19 cellular contexts compared by ENCODE assay signal in the genomic region with DNA sequence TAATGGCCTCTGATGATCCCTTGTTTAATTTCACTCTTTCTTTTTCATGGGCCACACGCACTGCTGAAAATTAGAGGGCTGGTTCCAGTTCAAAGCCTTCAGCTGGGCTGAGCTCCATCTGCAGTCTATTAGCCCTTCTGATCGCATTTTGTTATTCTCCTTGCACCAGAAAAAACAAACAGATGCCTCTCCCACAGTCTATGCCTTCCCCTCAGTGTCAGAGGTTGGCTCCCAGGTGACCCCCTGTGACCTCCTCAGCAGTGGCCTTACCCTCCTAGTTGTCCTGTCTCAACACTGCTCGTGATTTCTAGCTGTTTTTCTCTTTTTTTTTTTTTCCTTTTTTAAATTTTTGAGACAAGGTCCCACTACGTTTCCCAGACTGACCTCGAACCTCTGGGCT.
"Had no signal": no experiment of that assay in that cellular context is flagged by ENCODE, and none has a peak within 500 bp of the region (broad histone marks: within the 10 kb centered on the region; RNA-seq: fewer than 3 reads in every experiment).

No MANE protein-coding gene starts in this region.

- ATAC-seq: activated CD8-positive, alpha-beta T cell treated with anti-CD3 and anti-CD28 coated beads, Interleukin-2, amount 10 ng/mL, durations not matched to agents 7 days and 5 days; activated naive CD4-positive, alpha-beta T cell treated with anti-CD3 and anti-CD28 coated beads, Interleukin-2, amount 50 U/mL, for 72 hours; esophagus mucosa; pancreas; stimulated activated naive B cell treated with anti-CD40 and anti-IgM and Interleukin-4, amounts not matched to agents 10 μg/mL and 1 μg/mL and 100 μg/mL, for 72 hours; WTC11 had no signal

- DNase-seq: activated CD4-positive, alpha-beta T cell treated with anti-CD3 and anti-CD28 coated beads for 48 hours; activated CD8-positive, alpha-beta memory T cell treated with anti-CD3 and anti-CD28 coated beads, Interleukin-2, amount 50 U/mL, for 4 hours; activated CD8-positive, alpha-beta T cell treated with anti-CD3 and anti-CD28 coated beads, Interleukin-2, amount 10 ng/mL, durations not matched to agents 7 days and 5 days; activated effector memory CD4-positive, alpha-beta T cell treated with anti-CD3 and anti-CD28 coated beads, Interleukin-2, amount 50 U/mL, for 16 hours; activated T-cell treated with anti-CD3 and anti-CD28 coated beads, Interleukin-2, amount 50 U/mL, for 48 hours; central memory CD4-positive, alpha-beta T cell; colonic mucosa; hippocampal formation; kidney; mesenchymal stem cell; pancreas; retina; stimulated activated CD4-positive, alpha-beta T cell treated with anti-CD3 and anti-CD28 coated beads, Interleukin-4, amount 100 ng/mL, for 1 hour; stimulated activated naive B cell treated with anti-CD40 and anti-IgM and Interleukin-4, amounts not matched to agents 10 μg/mL and 1 μg/mL and 100 μg/mL, for 72 hours; substantia nigra; T-helper 2 cell had no signal
